ENCODE assay signal across 15 cellular contexts in genomic region chr4:7006411-7006810, GRCh38.
"Had no signal": no experiment of that assay in that cellular context is flagged by ENCODE, and none has a peak within 500 bp of the region (broad histone marks: within the 10 kb centered on the region; RNA-seq: fewer than 3 reads in every experiment).

No MANE protein-coding gene starts in this region.

- H3K27ac ChIP-seq: ascending aorta, coronary artery, ovary, thyroid gland, uterus had no signal

- H3K27ac Mint-ChIP-seq: neural progenitor cell had no signal

- H3K9me3 Mint-ChIP-seq: activated naive CD4-positive, alpha-beta T cell treated with anti-CD3 and anti-CD28 coated beads, Interleukin-2, amount 50 U/mL, for 72 hours; neural progenitor cell had no signal

- H3K4me1 ChIP-seq: ascending aorta, thyroid gland, uterus had no signal

- H3K9me3 ChIP-seq: ascending aorta, ovary, thyroid gland, uterus had no signal

- DNase-seq: activated CD4-positive, alpha-beta T cell treated with anti-CD3 and anti-CD28 coated beads for 1 hour; activated CD8-positive, alpha-beta memory T cell treated with anti-CD3 and anti-CD28 coated beads, Interleukin-2, amount 50 U/mL, for 48 hours; activated CD8-positive, alpha-beta T cell treated with anti-CD3 and anti-CD28 coated beads, Interleukin-2, amount 10 ng/mL, durations not matched to agents 7 days and 5 days; effector memory CD4-positive, alpha-beta T cell; midbrain; ovary; stimulated activated CD4-positive, alpha-beta T cell treated with anti-CD3 and anti-CD28 coated beads, Interleukin-4, amount 100 ng/mL, for 1 hour; stimulated activated CD8-positive, alpha-beta memory T cell treated with anti-CD3 and anti-CD28 coated beads, Interleukin-4, amount 100 ng/mL, for 48 hours; T-helper 9 cell; thyroid gland; uterus had no signal

- H3K9ac ChIP-seq: neural progenitor cell had no signal

- H3K27me3 ChIP-seq: ascending aorta, neural progenitor cell, ovary, thyroid gland, uterus had no signal

- ATAC-seq: activated CD8-positive, alpha-beta T cell treated with anti-CD3 and anti-CD28 coated beads, Interleukin-2, amount 10 ng/mL, durations not matched to agents 7 days and 5 days; activated naive CD4-positive, alpha-beta T cell treated with anti-CD3 and anti-CD28 coated beads, Interleukin-2, amount 50 U/mL, for 72 hours had no signal

- H3K36me3 ChIP-seq: neural progenitor cell, ovary, uterus had no signal

- H2AFZ ChIP-seq: neural progenitor cell had no signal

- H3K4me3 ChIP-seq: ascending aorta, coronary artery, neural progenitor cell, ovary, thyroid gland, uterus had no signal

- H3K4me3 Mint-ChIP-seq: activated CD8-positive, alpha-beta T cell treated with anti-CD3 and anti-CD28 coated beads, Interleukin-2, amount 10 ng/mL, durations not matched to agents 7 days and 5 days; neural progenitor cell had no signal
